Comparison of ENCODE assay signal across 27 cellular contexts in genomic region chr12:129413295-129413694, GRCh38.
"Had no signal": no experiment of that assay in that cellular context is flagged by ENCODE, and none has a peak within 500 bp of the region (broad histone marks: within the 10 kb centered on the region; RNA-seq: fewer than 3 reads in every experiment).

No MANE protein-coding gene starts in this region.

- H3K27ac ChIP-seq: colonic mucosa, coronary artery, dorsolateral prefrontal cortex, epithelial cell of prostate, esophagus muscularis mucosa, esophagus squamous epithelium, foreskin keratinocyte, gastrocnemius medialis, gastroesophageal sphincter, heart left ventricle, heart right ventricle had no signal

- H3K9me3 ChIP-seq: colonic mucosa, gastrocnemius medialis, gastroesophageal sphincter had no signal

- H3K4me1 ChIP-seq: colonic mucosa, esophagus muscularis mucosa, esophagus squamous epithelium, foreskin keratinocyte, gastrocnemius medialis, gastroesophageal sphincter, heart left ventricle, heart right ventricle had no signal

- ATAC-seq: effector memory CD8-positive, alpha-beta T cell; esophagus mucosa; foreskin keratinocyte; gastrocnemius medialis; gastroesophageal sphincter; heart left ventricle; heart right ventricle had no signal

- DNase-seq: colonic mucosa; cortex of kidney; dermis blood vessel endothelial cell; dorsolateral prefrontal cortex; effector CD4-positive, alpha-beta T cell; effector CD8-positive, alpha-beta T cell; effector memory CD4-positive, alpha-beta T cell; effector memory CD8-positive, alpha-beta T cell; endodermal cell; erythroblast; esophagus squamous epithelium; foreskin fibroblast; foreskin keratinocyte; foreskin melanocyte; gastrocnemius medialis; glutamatergic neuron; heart left ventricle; heart right ventricle had no signal

- FAIRE-seq: colon, endometrium, endothelial cell of umbilical vein, frontal cortex had no signal

- H3K36me3 ChIP-seq: colonic mucosa, esophagus muscularis mucosa, esophagus squamous epithelium, gastrocnemius medialis, gastroesophageal sphincter, heart left ventricle, heart right ventricle had no signal

- H3K4me3 ChIP-seq: colonic mucosa, coronary artery, dorsolateral prefrontal cortex, esophagus muscularis mucosa, esophagus squamous epithelium, gastrocnemius medialis, gastroesophageal sphincter, heart left ventricle, heart right ventricle had no signal

- H3K27me3 ChIP-seq: colonic mucosa, esophagus squamous epithelium, foreskin keratinocyte, gastrocnemius medialis, gastroesophageal sphincter, heart left ventricle, heart right ventricle had no signal
